In the genomic region with DNA sequence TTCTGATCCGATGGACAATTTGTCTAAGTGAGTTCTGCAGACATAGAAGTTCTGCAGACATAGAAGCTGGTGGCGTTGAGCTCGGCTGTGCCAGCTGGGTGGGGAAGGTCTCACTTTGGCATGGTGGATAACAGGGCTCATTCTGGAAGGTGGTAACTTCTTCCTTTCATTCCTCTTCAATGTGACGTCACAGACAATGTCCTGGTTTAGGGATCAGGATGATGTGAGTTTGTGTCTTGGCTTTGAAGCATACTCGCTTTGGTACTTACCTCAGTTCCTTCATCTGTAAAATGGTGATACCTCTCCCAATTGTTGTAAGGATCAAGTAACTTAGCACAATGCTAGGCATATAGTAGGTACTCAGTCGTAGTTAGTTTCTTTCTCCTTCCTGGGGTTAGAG, we compare ENCODE assay signal across 8 cellular contexts.
"Had no signal": no experiment of that assay in that cellular context is flagged by ENCODE, and none has a peak within 500 bp of the region (broad histone marks: within the 10 kb centered on the region; RNA-seq: fewer than 3 reads in every experiment).

No MANE protein-coding gene starts in this region.

- ATAC-seq: GM12878 had no signal

- DNase-seq: GDM1, GF-D8 had no signal

- FAIRE-seq: G401.6, GM12878, GM12891, GM12892, GM18507, GM19239 had no signal

- H3K4me3 ChIP-seq: GM12878 had no signal
